8 cellular contexts compared by ENCODE assay signal in genomic region chr12:51269174-51270066, GRCh38.
DNase-seq lines count a peak whose midpoint lies in the region; ATAC-seq lines count a peak whose summit lies in the region.

No MANE protein-coding gene starts in this region.

- peaks cover 31% of the 10 kb centered on the region for H3K27me3 ChIP-seq in iPS-20b (ENCODE audit: insufficient read depth, low read length)

- H3K4me1 ChIP-seq in iPS-20b (ENCODE audit: insufficient read depth, low read length): peaks cover 8% of the 10 kb centered on the region

- DNase-seq in NCI-H748 (lab: John Stamatoyannopoulos, UW; ENCODE audit: unreplicated experiment) (peak; percentile 47), NCI-H748 treated with DMSO at 0.1 percent for 48 hours (lab: John Stamatoyannopoulos, UW) (no peak), T follicular helper cell (ENCODE audit: low read depth) (peak; percentile 47), astrocyte of the hippocampus (ENCODE audit: low read depth, low spot score) (peak; percentile 77), NCI-H446 (lab: John Stamatoyannopoulos, UW) (no peak)
- DNase-seq in stimulated activated CD4-positive, alpha-beta T cell treated with anti-CD3 and anti-CD28 coated beads, Interleukin-15, amount 100 ng/mL, for 24 hours: peak; percentile 71

- ATAC-seq in HG03354 (IDR thresholded peaks at IDR 0.05; ENCODE audit: poor library complexity, severe bottlenecking, unreplicated experiment): peak; percentile 24

- H3K4me3 ChIP-seq in iPS-20b (ENCODE audit: low read length): peak overlapping the region; percentile 78

- H3K9me3 ChIP-seq in iPS-20b (ENCODE audit: insufficient read depth, low read depth, low read length): no peaks in the 10 kb centered on the region

- no peak overlapping the region for H3K9ac ChIP-seq in iPS-20b (ENCODE audit: low read depth, low read length)

- no peaks in the 10 kb centered on the region for H3K36me3 ChIP-seq in iPS-20b (ENCODE audit: insufficient read depth, low read depth, low read length)

- no peak overlapping the region for H3K27ac ChIP-seq in iPS-20b (ENCODE audit: low read length)

Comparison
In these comparisons a context has a peak if more than half of its experiments do, and no peak if none do; other contexts are left out.
1. DNase-seq: peak in NCI-H748 (single experiment), T follicular helper cell (single experiment), astrocyte of the hippocampus (single experiment) and stimulated activated CD4-positive, alpha-beta T cell treated with anti-CD3 and anti-CD28 coated beads, Interleukin-15, amount 100 ng/mL, for 24 hours (single experiment); none in NCI-H748 treated with DMSO at 0.1 percent for 48 hours (single experiment) and NCI-H446 (0 of 2).